Comparison of ENCODE assay signal across 8 cellular contexts in the genomic region with DNA sequence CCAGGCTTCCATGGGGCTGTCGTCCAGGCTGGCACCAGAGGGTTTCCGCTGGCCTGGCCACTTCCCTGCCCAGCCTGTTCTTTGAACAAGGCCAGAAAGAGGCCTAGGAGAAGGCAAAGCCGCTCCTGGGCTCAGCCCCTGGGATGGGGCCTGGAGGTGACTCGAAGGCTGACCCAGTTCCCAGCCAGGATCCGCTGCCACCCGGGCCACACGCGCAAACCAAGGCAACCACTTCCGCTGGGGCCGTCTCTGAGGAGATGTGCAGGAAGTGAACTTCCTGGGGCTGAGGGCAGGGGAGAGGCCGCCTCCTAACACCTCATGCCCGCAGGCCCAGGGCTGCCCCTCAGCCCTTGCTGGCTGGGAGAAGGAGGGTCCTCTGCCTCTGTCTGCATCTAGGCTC.
A peak's percentile ranks its signal among the peaks of the same experiment; 100 is the strongest.
DNase-seq lines count a peak whose midpoint lies in the region; ATAC-seq and TF ChIP-seq lines count a peak whose summit lies in the region.

No MANE protein-coding gene starts in this region.

- no peak for TF ChIP-seq CTCF in coronary artery (IDR thresholded peaks at IDR 0.05)

- DNase-seq in activated CD4-positive, CD25-positive, alpha-beta regulatory T cell treated with anti-CD3 and anti-CD28 coated beads, Interleukin-2, amount 50 U/mL, for 16 hours (ENCODE audit: low read depth, low spot score) = peak; percentile 67
- DNase-seq in coronary artery (ENCODE audit: low spot score) = no peak
- peak; percentile 87 for DNase-seq in stimulated activated CD4-positive, alpha-beta T cell treated with anti-CD3 and anti-CD28 coated beads, Interleukin-1b, Interleukin-23, amount 100 ng/mL, for 48 hours
- DNase-seq in DMS79 treated with DMSO at 0.1 percent for 48 hours (lab: John Stamatoyannopoulos, UW) = no peak
- DNase-seq in islet precursor cell = no peak
- DNase-seq in AG20443 (ENCODE audit: low spot score) = no peak

- ATAC-seq in GM18508 (IDR thresholded peaks at IDR 0.05; ENCODE audit: insufficient read depth, unreplicated experiment) = peak; percentile 54
- ATAC-seq in HG03139 (IDR thresholded peaks at IDR 0.05; ENCODE audit: unreplicated experiment) = peak; percentile 64

- no peak overlapping the region for H3K4me3 ChIP-seq in coronary artery

- peak overlapping the region; percentile 27 to 62 for H3K27ac ChIP-seq in coronary artery

Comparison
In these comparisons a context has a peak if more than half of its experiments do, and no peak if none do; other contexts are left out.
1. DNase-seq: peak in activated CD4-positive, CD25-positive, alpha-beta regulatory T cell treated with anti-CD3 and anti-CD28 coated beads, Interleukin-2, amount 50 U/mL, for 16 hours (single experiment) and stimulated activated CD4-positive, alpha-beta T cell treated with anti-CD3 and anti-CD28 coated beads, Interleukin-1b, Interleukin-23, amount 100 ng/mL, for 48 hours (single experiment); none in coronary artery (single experiment), DMS79 treated with DMSO at 0.1 percent for 48 hours (single experiment), islet precursor cell (single experiment) and AG20443 (single experiment).